8 cellular contexts compared by ENCODE assay signal in the genomic region with DNA sequence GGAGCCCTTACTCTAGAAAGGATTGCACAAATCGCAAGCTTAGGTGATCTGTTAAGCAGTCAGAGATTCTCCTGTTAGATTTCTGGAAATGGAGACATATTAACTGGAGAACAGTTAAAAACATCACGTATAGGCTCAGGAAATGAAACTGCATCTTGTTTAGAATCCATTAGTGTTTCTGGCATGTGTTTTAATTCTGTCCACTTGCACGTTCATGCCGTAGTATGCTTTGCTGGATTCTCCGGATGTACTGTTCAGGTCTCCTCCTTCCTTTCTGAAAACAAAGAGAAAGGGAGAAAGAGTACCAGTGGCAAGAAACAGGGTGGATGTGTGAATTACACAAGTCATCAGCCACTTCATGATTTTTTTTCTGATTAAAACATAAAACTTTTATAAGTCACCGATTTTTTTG. TPM values are rescaled to one million over a fixed set of nuclear protein-coding genes. Genes with fewer than 3 reads are reported as not detected.
DNase-seq lines count a peak whose midpoint lies in the region; TF ChIP-seq lines count a peak whose summit lies in the region.

No MANE protein-coding gene starts in this region.

- peak overlapping the region; percentile 82 for H3K4me2 ChIP-seq in DOHH2 (ENCODE audit: low read length)
- H3K4me2 ChIP-seq in KMS-11 = peak overlapping the region; percentile 81
- peak overlapping the region; percentile 84 for H3K4me2 ChIP-seq in mesendoderm (ENCODE audit: low read length)

- no peaks in the 10 kb centered on the region for H3K9me2 ChIP-seq in DOHH2 (replicated peaks; ENCODE audit: control insufficient read depth, low read length)

- peak overlapping the region; percentile 97 for H2AFZ ChIP-seq in KMS-11 (ENCODE audit: low read depth)

- H3K4me1 ChIP-seq in DOHH2 (ENCODE audit: control insufficient read depth, low read length) (peaks cover 63% of the 10 kb centered on the region), KMS-11 (ENCODE audit: low read depth, poor library complexity, severe bottlenecking) (peaks cover 18% of the 10 kb centered on the region), breast epithelium (peaks cover 0 to 9% of the 10 kb centered on the region in 2 donors), mesendoderm (ENCODE audit: control insufficient read depth, low read depth, low read length) (peaks cover 7% of the 10 kb centered on the region)

- H2AK5ac ChIP-seq in mesendoderm (ENCODE audit: low read length) = no peak overlapping the region

- H3K9ac ChIP-seq in KMS-11 (peak overlapping the region; percentile 28; the same call in 1 of the 2 replicates), mesendoderm (ENCODE audit: low read length) (peak overlapping the region; percentile 85)

- peaks cover 52% of the 10 kb centered on the region for H3K27me3 ChIP-seq in DOHH2 (ENCODE audit: control insufficient read depth, low read length)
- H3K27me3 ChIP-seq in KMS-11 (ENCODE audit: insufficient read depth, low read depth) = no peaks in the 10 kb centered on the region
- H3K27me3 ChIP-seq in breast epithelium = no peaks in the 10 kb centered on the region
- H3K27me3 ChIP-seq in mesendoderm (ENCODE audit: insufficient read depth, low read length, poor library complexity) = no peaks in the 10 kb centered on the region

- H3K4me3 ChIP-seq in DOHH2 (ENCODE audit: low read length) (peak overlapping the region; percentile 72), KMS-11 (IDR thresholded peaks at IDR 0.05; ENCODE audit: insufficient read depth, low read depth, low read length) (no peak overlapping the region), breast epithelium (peak overlapping the region; percentile 55 to 89 (median 73)), mesendoderm (ENCODE audit: low read length) (peak overlapping the region; percentile 50)

- H3K36me3 ChIP-seq in DOHH2 (ENCODE audit: control insufficient read depth, low read length) (0 out of 2 replicates have a peak, but pooled peaks cover 3% of the 10 kb centered on the region), KMS-11 (ENCODE audit: insufficient read depth) (no peaks in the 10 kb centered on the region), breast epithelium (no peaks in the 10 kb centered on the region), mesendoderm (ENCODE audit: control insufficient read depth, insufficient read depth, low read length) (no peaks in the 10 kb centered on the region)

- WGBS in mesendoderm (ENCODE audit: extremely low coverage, insufficient coverage, low lambda C conversion rate) = no CpG with 5 or more reads among the region's 6 CpGs

- H2BK15ac ChIP-seq in mesendoderm (replicated peaks; ENCODE audit: low read depth) = no peak overlapping the region

- H3K9me3 ChIP-seq in DOHH2 (ENCODE audit: control insufficient read depth, insufficient read depth, low read length) (no peaks in the 10 kb centered on the region), breast epithelium (no peaks in the 10 kb centered on the region)

- no peak for DNase-seq in breast epithelium (ENCODE audit: low spot score in 2 of 2)
- DNase-seq in mesendoderm = no peak
- no peak for DNase-seq in AML-193 (lab: John Stamatoyannopoulos, UW)
- DNase-seq in NCI-H510A treated with DMSO at 0.1 percent for 48 hours (lab: John Stamatoyannopoulos, UW) = no peak
- DNase-seq in AG20443 (ENCODE audit: low spot score) = no peak
- no peak for DNase-seq in HuH-7 (ENCODE audit: low spot score)

- no peak overlapping the region for H3K27ac ChIP-seq in DOHH2 (ENCODE audit: low read depth, low read length)
- H3K27ac ChIP-seq in KMS-11 = no peak overlapping the region; the same call in 1 of the 2 replicates
- peak overlapping the region; percentile 79 to 82 for H3K27ac ChIP-seq in breast epithelium
- no peak overlapping the region for H3K27ac ChIP-seq in mesendoderm (ENCODE audit: low read depth, low read length)

- no peak overlapping the region for H4K8ac ChIP-seq in mesendoderm (ENCODE audit: low read depth, low read length)

- intact Hi-C loops in breast epithelium (cut with DNase I; ENCODE audit: low total_unique reads) = loop anchor here (1.0 kb wide), 1 partner anchor 16 kb away; no protein-coding TSS in a partner anchor

- H3K79me1 ChIP-seq in mesendoderm (ENCODE audit: low read length) = peaks cover 2% of the 10 kb centered on the region

- TF ChIP-seq CTCF in DOHH2 (IDR thresholded peaks at IDR 0.05; ENCODE audit: low read depth, low read length, poor library complexity, severe bottlenecking) = no peak
- TF ChIP-seq CTCF in KMS-11 (conservative IDR thresholded peaks at IDR 0.05; ENCODE audit: low read depth, low read length) = no peak
- no peak for TF ChIP-seq CTCF in breast epithelium (IDR thresholded peaks at IDR 0.05)

- peak overlapping the region; percentile 57 for H3K23ac ChIP-seq in mesendoderm (ENCODE audit: low read length)

- peaks cover 17% of the 10 kb centered on the region for H3K79me2 ChIP-seq in DOHH2 (ENCODE audit: control insufficient read depth, low read length)
- H3K79me2 ChIP-seq in KMS-11 (ENCODE audit: insufficient read depth, low read depth) = peaks cover 15% of the 10 kb centered on the region
- H3K79me2 ChIP-seq in mesendoderm (ENCODE audit: control insufficient read depth, insufficient read depth, low read length) = peaks cover 20% of the 10 kb centered on the region

- no peak overlapping the region for H3K4ac ChIP-seq in mesendoderm (ENCODE audit: low read depth, low read length)

- H3F3A ChIP-seq in DOHH2 (ENCODE audit: control insufficient read depth, insufficient read depth) = peaks cover 9% of the 10 kb centered on the region; the same call in 1 of the 2 replicates

- H4K20me1 ChIP-seq in DOHH2 (ENCODE audit: control insufficient read depth, insufficient read depth, low read depth, low read length) (peaks cover 20% of the 10 kb centered on the region), KMS-11 (ENCODE audit: insufficient read depth) (peaks cover 11% of the 10 kb centered on the region)

- H4K5ac ChIP-seq in mesendoderm (ENCODE audit: low read length) = no peak overlapping the region

- TF ChIP-seq POLR2A in breast epithelium (IDR thresholded peaks at IDR 0.05) = no peak

- no peak overlapping the region for H2BK5ac ChIP-seq in mesendoderm (ENCODE audit: low read length)

- no peak overlapping the region for H2BK120ac ChIP-seq in mesendoderm (ENCODE audit: low read depth, low read length)

- peak overlapping the region; percentile 94 for H3K56ac ChIP-seq in mesendoderm (ENCODE audit: low read length)

- peak overlapping the region; percentile 46 for H3K18ac ChIP-seq in mesendoderm (ENCODE audit: low read length)

RNA-seq across cellular contexts. Expression of gene RGMB, which starts 2.5 kb away (rescaled TPM):
- total RNA-seq in breast epithelium = 10 to 100 TPM; 22.0 to 23.1 (median 22.1) TPM
- 27.9 TPM for polyA plus RNA-seq in mesendoderm (2013, experiment 1 of 2)
- polyA plus RNA-seq in mesendoderm (2013, experiment 2 of 2) = 28.8 TPM

Comparison
In these comparisons a context has a peak if more than half of its experiments do, and no peak if none do; other contexts are left out.
1. H3K27ac ChIP-seq: peak in breast epithelium (2 of 2); none in DOHH2 (single experiment), KMS-11 (single experiment) and mesendoderm (single experiment).
2. Peak in every context shown above with its lines, with median percentiles within 50 percentile points of each other: H3K4me2 ChIP-seq.